In the genomic region with DNA sequence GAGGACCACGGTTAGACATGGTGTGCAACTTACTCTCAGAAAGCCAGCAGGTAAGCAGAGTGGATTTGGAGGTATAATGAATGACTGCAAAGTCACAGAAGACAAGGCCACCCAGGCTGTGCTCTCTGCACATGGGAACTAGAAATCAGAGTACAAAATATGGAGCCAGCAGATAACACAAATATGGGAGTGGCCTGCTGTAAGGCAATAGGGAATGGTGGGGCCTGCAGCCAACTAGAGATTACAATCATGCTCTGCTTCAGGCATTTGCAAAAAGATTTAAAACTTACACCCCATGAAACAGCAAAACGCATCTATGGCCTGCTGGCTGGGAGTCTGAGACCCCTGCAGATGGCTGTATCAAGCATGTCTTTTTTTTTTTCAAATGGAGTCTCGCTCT, we compare ENCODE assay signal across 21 cellular contexts. TPM values are rescaled to one million over a fixed set of nuclear protein-coding genes. Genes with fewer than 3 reads are reported as not detected.
DNase-seq lines count a peak whose midpoint lies in the region; TF ChIP-seq lines count a peak whose summit lies in the region.
"Had no signal": no experiment of that assay in that cellular context is flagged by ENCODE, and none has a peak within 500 bp of the region (broad histone marks: within the 10 kb centered on the region; RNA-seq: fewer than 3 reads in every experiment).

No MANE protein-coding gene starts in this region.

- no peak overlapping the region for H3K4me3 Mint-ChIP-seq in activated CD4-positive, alpha-beta memory T cell treated with anti-CD3 and anti-CD28 coated beads for 36 hours
- H3K4me3 Mint-ChIP-seq in activated CD4-positive, alpha-beta memory T cell treated with anti-CD3 and anti-CD28 coated beads, Interleukin-2, amount 10 ng/mL, durations not matched to agents 7 days and 5 days, result no peak overlapping the region
- no peak overlapping the region for H3K4me3 Mint-ChIP-seq in activated T-helper 1 cell treated with anti-CD3 and anti-CD28 coated beads, Interleukin-12 subunit alpha, Interleukin-12 subunit beta, Interleukin-2, Interleukin-4 antibody, amounts not matched to agents 30 ng/mL and 10 ng/mL and 1 ng/mL, durations not matched to agents 14 hours and 24 hours and 36 hours
- H3K4me3 Mint-ChIP-seq: B cell; dendritic cell treated with granulocyte-macrophage colony-stimulating factor and Interleukin-4, amounts not matched to agents 40 ng/mL and 50 ng/mL, for 4 days; memory B cell; nephron progenitor cell had no signal

- no peak overlapping the region for H3K4me2 ChIP-seq in osteoblast (ENCODE audit: insufficient read depth, low read length)

- H3K27ac ChIP-seq in muscle layer of colon (ENCODE audit: low read depth, low read length) (peak overlapping the region; percentile 60), vagina (peak overlapping the region; percentile 84), osteoblast (ENCODE audit: low read depth, low read length) (no peak overlapping the region)

- H3K4me3 ChIP-seq in muscle layer of colon (ENCODE audit: low read depth in 1 of 2, low read length in 2 of 2) (no peak overlapping the region), vagina (no peak overlapping the region), osteoblast (ENCODE audit: insufficient read depth, low read length) (no peak overlapping the region)

- POLR2A ChIA-PET in activated CD4-positive, alpha-beta memory T cell treated with anti-CD3 and anti-CD28 coated beads for 36 hours (lab: Charles Lee), result no interaction called here
- POLR2A ChIA-PET in activated CD4-positive, alpha-beta memory T cell treated with anti-CD3 and anti-CD28 coated beads, Interleukin-2, amount 10 ng/mL, durations not matched to agents 7 days and 5 days (lab: Charles Lee), result interaction anchor here (1.4 kb wide), 1 partner anchor 47 kb away, joined by 3 read pairs; a partner anchor contains a TSS

- H3K27ac Mint-ChIP-seq in activated CD4-positive, alpha-beta memory T cell treated with anti-CD3 and anti-CD28 coated beads for 36 hours, result peak overlapping the region; percentile 6
- no peak overlapping the region for H3K27ac Mint-ChIP-seq in activated CD4-positive, alpha-beta memory T cell treated with anti-CD3 and anti-CD28 coated beads, Interleukin-2, amount 10 ng/mL, durations not matched to agents 7 days and 5 days
- H3K27ac Mint-ChIP-seq in activated T-helper 1 cell treated with anti-CD3 and anti-CD28 coated beads, Interleukin-12 subunit alpha, Interleukin-12 subunit beta, Interleukin-2, Interleukin-4 antibody, amounts not matched to agents 30 ng/mL and 10 ng/mL and 1 ng/mL, durations not matched to agents 14 hours and 24 hours and 36 hours, result peak overlapping the region; percentile 7
- H3K27ac Mint-ChIP-seq: B cell; dendritic cell treated with granulocyte-macrophage colony-stimulating factor and Interleukin-4, amounts not matched to agents 40 ng/mL and 50 ng/mL, for 4 days had no signal

- no peaks in the 10 kb centered on the region for H4K20me1 ChIP-seq in osteoblast (ENCODE audit: insufficient read depth, low read length)

- H2AFZ ChIP-seq in osteoblast (ENCODE audit: low read length), result no peak overlapping the region

- H3K27me3 ChIP-seq in muscle layer of colon (ENCODE audit: control insufficient read depth in 1 of 2, insufficient read depth in 2 of 2, low read length in 2 of 2) (no peaks in the 10 kb centered on the region), vagina (no peaks in the 10 kb centered on the region), osteoblast (ENCODE audit: insufficient read depth, low read length) (no peaks in the 10 kb centered on the region)

- TF ChIP-seq POLR2A in vagina (IDR thresholded peaks at IDR 0.05), result no peak

- DNase-seq in activated CD4-positive, alpha-beta memory T cell treated with anti-CD3 and anti-CD28 coated beads for 36 hours, result no peak
- no peak for DNase-seq in activated CD4-positive, alpha-beta memory T cell treated with anti-CD3 and anti-CD28 coated beads, Interleukin-2, amount 10 ng/mL, durations not matched to agents 7 days and 5 days
- DNase-seq in activated T-helper 1 cell treated with anti-CD3 and anti-CD28 coated beads, Interleukin-12 subunit alpha, Interleukin-12 subunit beta, Interleukin-2, Interleukin-4 antibody, amounts not matched to agents 30 ng/mL and 10 ng/mL and 1 ng/mL, durations not matched to agents 14 hours and 24 hours and 36 hours (ENCODE audit: low spot score), result no peak
- DNase-seq in vagina (ENCODE audit: extremely low spot score in 2 of 2) (no peak), NK-92 (lab: John Stamatoyannopoulos, UW; ENCODE audit: unreplicated experiment) (no peak), osteoblast (ENCODE audit: insufficient read length, low spot score, missing footprints) (no peak), foreskin melanocyte (no peak)
- DNase-seq: activated CD4-positive, alpha-beta T cell treated with anti-CD3 and anti-CD28 coated beads, Interleukin-2, amount 50 U/mL, for 1 hour; activated gamma-delta T cell treated with Interleukin-2 at 50 U/mL for 16 hours; Calu3; head of caudate nucleus; left cardiac atrium; NCI-H187; NCI-H226; NCI-H82; nephron progenitor cell; SIG-M5 had no signal

- H3K36me3 ChIP-seq in muscle layer of colon (ENCODE audit: insufficient read depth, low read length) (peaks cover 16% of the 10 kb centered on the region), vagina (no peaks in the 10 kb centered on the region), osteoblast (ENCODE audit: insufficient read depth, low read length) (no peaks in the 10 kb centered on the region)

- H3K4me1 ChIP-seq in muscle layer of colon (ENCODE audit: insufficient read depth, low read length) (peaks cover 35% of the 10 kb centered on the region), vagina (peaks cover 21% of the 10 kb centered on the region), osteoblast (ENCODE audit: insufficient read depth, low read length) (peaks cover 28% of the 10 kb centered on the region)

- H3K9me3 Mint-ChIP-seq in activated CD4-positive, alpha-beta memory T cell treated with anti-CD3 and anti-CD28 coated beads for 36 hours, result no peaks in the 10 kb centered on the region
- no peaks in the 10 kb centered on the region for H3K9me3 Mint-ChIP-seq in activated CD4-positive, alpha-beta memory T cell treated with anti-CD3 and anti-CD28 coated beads, Interleukin-2, amount 10 ng/mL, durations not matched to agents 7 days and 5 days
- no peaks in the 10 kb centered on the region for H3K9me3 Mint-ChIP-seq in activated T-helper 1 cell treated with anti-CD3 and anti-CD28 coated beads, Interleukin-12 subunit alpha, Interleukin-12 subunit beta, Interleukin-2, Interleukin-4 antibody, amounts not matched to agents 30 ng/mL and 10 ng/mL and 1 ng/mL, durations not matched to agents 14 hours and 24 hours and 36 hours
- H3K9me3 Mint-ChIP-seq: dendritic cell treated with granulocyte-macrophage colony-stimulating factor and Interleukin-4, amounts not matched to agents 40 ng/mL and 50 ng/mL, for 4 days; memory B cell; nephron progenitor cell had no signal

- CTCF ChIA-PET in activated CD4-positive, alpha-beta memory T cell treated with anti-CD3 and anti-CD28 coated beads for 36 hours (lab: Charles Lee), result interaction anchor here (1.6 kb wide), 1 partner anchor 50 kb away, joined by 6 read pairs; no protein-coding TSS in a partner anchor
- CTCF ChIA-PET in activated CD4-positive, alpha-beta memory T cell treated with anti-CD3 and anti-CD28 coated beads, Interleukin-2, amount 10 ng/mL, durations not matched to agents 7 days and 5 days (lab: Charles Lee), result no interaction called here

- H3K27me3 Mint-ChIP-seq in activated CD4-positive, alpha-beta memory T cell treated with anti-CD3 and anti-CD28 coated beads for 36 hours, result no peaks in the 10 kb centered on the region
- H3K27me3 Mint-ChIP-seq in activated CD4-positive, alpha-beta memory T cell treated with anti-CD3 and anti-CD28 coated beads, Interleukin-2, amount 10 ng/mL, durations not matched to agents 7 days and 5 days, result no peaks in the 10 kb centered on the region
- H3K27me3 Mint-ChIP-seq in activated T-helper 1 cell treated with anti-CD3 and anti-CD28 coated beads, Interleukin-12 subunit alpha, Interleukin-12 subunit beta, Interleukin-2, Interleukin-4 antibody, amounts not matched to agents 30 ng/mL and 10 ng/mL and 1 ng/mL, durations not matched to agents 14 hours and 24 hours and 36 hours (ENCODE audit: insufficient read depth), result no peaks in the 10 kb centered on the region
- H3K27me3 Mint-ChIP-seq: B cell; dendritic cell treated with granulocyte-macrophage colony-stimulating factor and Interleukin-4, amounts not matched to agents 40 ng/mL and 50 ng/mL, for 4 days; memory B cell had no signal

- H3K79me2 ChIP-seq in osteoblast (ENCODE audit: insufficient read depth, low read length), result no peaks in the 10 kb centered on the region

- H3K9me3 ChIP-seq in muscle layer of colon (ENCODE audit: low read length) (no peaks in the 10 kb centered on the region), vagina (no peaks in the 10 kb centered on the region), osteoblast (ENCODE audit: low read depth, low read length) (no peaks in the 10 kb centered on the region)

- intact Hi-C loops in activated CD4-positive, alpha-beta memory T cell treated with anti-CD3 and anti-CD28 coated beads for 36 hours (cut with micrococcal nuclease), result no loop called here
- intact Hi-C loops in activated T-helper 1 cell treated with anti-CD3 and anti-CD28 coated beads, Interleukin-12 subunit alpha, Interleukin-12 subunit beta, Interleukin-2, Interleukin-4 antibody, amounts not matched to agents 30 ng/mL and 10 ng/mL and 1 ng/mL, durations not matched to agents 14 hours and 24 hours and 36 hours (cut with micrococcal nuclease), result loop anchor here (5.0 to 10.0 kb wide), 4 partner anchors 102 to 741 kb away; a partner anchor contains a TSS
- intact Hi-C loops in vagina (cut with DNase I), result no loop called here

- H3K36me3 Mint-ChIP-seq in activated CD4-positive, alpha-beta memory T cell treated with anti-CD3 and anti-CD28 coated beads for 36 hours, result peaks cover 26% of the 10 kb centered on the region
- H3K36me3 Mint-ChIP-seq in activated CD4-positive, alpha-beta memory T cell treated with anti-CD3 and anti-CD28 coated beads, Interleukin-2, amount 10 ng/mL, durations not matched to agents 7 days and 5 days (ENCODE audit: low read depth), result peaks cover 25% of the 10 kb centered on the region
- peaks cover 39% of the 10 kb centered on the region for H3K36me3 Mint-ChIP-seq in activated T-helper 1 cell treated with anti-CD3 and anti-CD28 coated beads, Interleukin-12 subunit alpha, Interleukin-12 subunit beta, Interleukin-2, Interleukin-4 antibody, amounts not matched to agents 30 ng/mL and 10 ng/mL and 1 ng/mL, durations not matched to agents 14 hours and 24 hours and 36 hours (ENCODE audit: low read depth)

- no peak overlapping the region for H3K9ac ChIP-seq in muscle layer of colon (ENCODE audit: low read length)

- peaks cover 69% of the 10 kb centered on the region for H3K4me1 Mint-ChIP-seq in activated CD4-positive, alpha-beta memory T cell treated with anti-CD3 and anti-CD28 coated beads for 36 hours (ENCODE audit: low read depth)
- peaks cover 59% of the 10 kb centered on the region for H3K4me1 Mint-ChIP-seq in activated CD4-positive, alpha-beta memory T cell treated with anti-CD3 and anti-CD28 coated beads, Interleukin-2, amount 10 ng/mL, durations not matched to agents 7 days and 5 days
- peaks cover 71% of the 10 kb centered on the region for H3K4me1 Mint-ChIP-seq in activated T-helper 1 cell treated with anti-CD3 and anti-CD28 coated beads, Interleukin-12 subunit alpha, Interleukin-12 subunit beta, Interleukin-2, Interleukin-4 antibody, amounts not matched to agents 30 ng/mL and 10 ng/mL and 1 ng/mL, durations not matched to agents 14 hours and 24 hours and 36 hours (ENCODE audit: low read depth)

- TF ChIP-seq CTCF in vagina (IDR thresholded peaks at IDR 0.05) (no peak), osteoblast (IDR thresholded peaks at IDR 0.05; ENCODE audit: extremely low read depth, low read depth, low read length) (no peak)

RNA-seq across cellular contexts. Expression of a gene that starts 47.0 kb away (rescaled TPM):
- total RNA-seq in activated CD4-positive, alpha-beta memory T cell treated with anti-CD3 and anti-CD28 coated beads for 36 hours, result 100 to 1,000 TPM; 158 to 173 TPM
- 100 to 1,000 TPM; 137 to 140 TPM for total RNA-seq in activated CD4-positive, alpha-beta memory T cell treated with anti-CD3 and anti-CD28 coated beads, Interleukin-2, amount 10 ng/mL, durations not matched to agents 7 days and 5 days
- 142 and 150 TPM in 2 replicates for total RNA-seq in activated T-helper 1 cell treated with anti-CD3 and anti-CD28 coated beads, Interleukin-12 subunit alpha, Interleukin-12 subunit beta, Interleukin-2, Interleukin-4 antibody, amounts not matched to agents 30 ng/mL and 10 ng/mL and 1 ng/mL, durations not matched to agents 14 hours and 24 hours and 36 hours
- total RNA-seq in vagina (63.6 TPM), osteoblast (24.5 and 29.3 TPM in 2 replicates)
